In genomic region chr3:181710581-181711255, GRCh38 we compare ENCODE assay signal across 1 cellular context.
TF ChIP-seq lines count a peak whose summit lies in the region.

No MANE protein-coding gene starts in this region.

TF ChIP-seq in WTC11, 78 proteins besides CTCF, POLR2A, EP300 and RAD21 (continued from another document and continues in another):
- TF ChIP-seq ZNF425 (CRISPR knock-in tag; conservative IDR thresholded peaks at IDR 0.05) (no peak), TCF7 (CRISPR knock-in tag; IDR thresholded peaks at IDR 0.05; ENCODE audit: low read depth) (no peak), FOXP1 (CRISPR knock-in tag; IDR thresholded peaks at IDR 0.05; ENCODE audit: borderline replicate concordance) (peak; percentile 57; the same call in 1 of the 2 replicates), TP53 (CRISPR knock-in tag; IDR thresholded peaks at IDR 0.05) (no peak), KAT7 (CRISPR knock-in tag; IDR thresholded peaks at IDR 0.05; ENCODE audit: borderline replicate concordance) (peak; percentile 69; the same call in 1 of the 2 replicates), SMAD4 (CRISPR knock-in tag; IDR thresholded peaks at IDR 0.05) (0 out of 2 replicates have a peak, but pooled peaks have one; percentile 38), ETV6 (CRISPR knock-in tag; IDR thresholded peaks at IDR 0.05) (peak; percentile 72; the same call in 1 of the 2 replicates), ATF6 (CRISPR knock-in tag; IDR thresholded peaks at IDR 0.05) (no peak), ZBTB21 (CRISPR knock-in tag; IDR thresholded peaks at IDR 0.05; ENCODE audit: borderline replicate concordance) (no peak), SOX15 (CRISPR knock-in tag; IDR thresholded peaks at IDR 0.05) (no peak), HMGA2 (CRISPR knock-in tag; IDR thresholded peaks at IDR 0.05) (no peak), GABPB1 (CRISPR knock-in tag; IDR thresholded peaks at IDR 0.05) (no peak), ZNF138 (CRISPR knock-in tag; conservative IDR thresholded peaks at IDR 0.05) (peak; percentile 84; the same call in 1 of the 2 replicates), NR3C1 (CRISPR knock-in tag; conservative IDR thresholded peaks at IDR 0.05; ENCODE audit: low read depth) (no peak), ZNF263 (CRISPR knock-in tag; IDR thresholded peaks at IDR 0.05; ENCODE audit: low read depth) (no peak), CBFB (CRISPR knock-in tag; IDR thresholded peaks at IDR 0.05; ENCODE audit: low read depth) (0 out of 2 replicates have a peak, but pooled peaks have one; percentile 53), JUN (CRISPR knock-in tag; IDR thresholded peaks at IDR 0.05) (peak; percentile 57; the same call in 1 of the 2 replicates), OVOL2 (CRISPR knock-in tag; IDR thresholded peaks at IDR 0.05; ENCODE audit: borderline replicate concordance) (no peak), IRF1 (CRISPR knock-in tag; IDR thresholded peaks at IDR 0.05) (0 out of 2 replicates have a peak, but pooled peaks have one; percentile 23), NFYB (CRISPR knock-in tag; conservative IDR thresholded peaks at IDR 0.05; ENCODE audit: low read depth) (no peak), ZNF281 (CRISPR knock-in tag; IDR thresholded peaks at IDR 0.05) (peak; percentile 86), ZNF219 (CRISPR knock-in tag; IDR thresholded peaks at IDR 0.05; ENCODE audit: borderline replicate concordance) (no peak), ZNF532 (CRISPR knock-in tag; IDR thresholded peaks at IDR 0.05; ENCODE audit: borderline replicate concordance) (no peak), NR1H2 (CRISPR knock-in tag; IDR thresholded peaks at IDR 0.05) (no peak), ERG (CRISPR knock-in tag; IDR thresholded peaks at IDR 0.05) (no peak), USF1 (CRISPR knock-in tag; IDR thresholded peaks at IDR 0.05) (no peak), JAZF1 (CRISPR knock-in tag; IDR thresholded peaks at IDR 0.05) (no peak), HMGXB4 (CRISPR knock-in tag; IDR thresholded peaks at IDR 0.05) (no peak), ELF4 (CRISPR knock-in tag; IDR thresholded peaks at IDR 0.05; ENCODE audit: low read depth) (no peak), CREB1 (CRISPR knock-in tag; IDR thresholded peaks at IDR 0.05) (peak; percentile 77), ESRRA (CRISPR knock-in tag; IDR thresholded peaks at IDR 0.05; ENCODE audit: borderline replicate concordance) (no peak), STAT6 (CRISPR knock-in tag; conservative IDR thresholded peaks at IDR 0.05; ENCODE audit: low read depth) (no peak), RELA (CRISPR knock-in tag; IDR thresholded peaks at IDR 0.05; ENCODE audit: borderline replicate concordance) (no peak), ZNF423 (CRISPR knock-in tag; IDR thresholded peaks at IDR 0.05) (peak; percentile 12; the same call in 1 of the 2 replicates), ATF2 (CRISPR knock-in tag; IDR thresholded peaks at IDR 0.05; ENCODE audit: borderline replicate concordance, low read depth) (no peak)
